Comparison of ENCODE assay signal across 15 cellular contexts in genomic region chr11:68463714-68464113, GRCh38. TPM values are rescaled to one million over a fixed set of nuclear protein-coding genes. Genes with fewer than 3 reads are reported as not detected.
DNase-seq lines count a peak whose midpoint lies in the region; ATAC-seq and TF ChIP-seq lines count a peak whose summit lies in the region.
"Had no signal": no experiment of that assay in that cellular context is flagged by ENCODE, and none has a peak within 500 bp of the region (broad histone marks: within the 10 kb centered on the region; RNA-seq: fewer than 3 reads in every experiment).

No MANE protein-coding gene starts in this region.

- H3K9me3 Mint-ChIP-seq in activated CD4-positive, alpha-beta T cell treated with anti-CD3 and anti-CD28 coated beads, Interleukin-2, amount 10 ng/mL, durations not matched to agents 24 days and 14 days, result no peaks in the 10 kb centered on the region

- intact Hi-C loops in activated CD4-positive, alpha-beta T cell treated with anti-CD3 and anti-CD28 coated beads, Interleukin-2, amount 10 ng/mL, durations not matched to agents 24 days and 14 days (cut with micrococcal nuclease), result loop anchor here (5.0 to 10.0 kb wide), 3 partner anchors 59 to 431 kb away; partner anchors contain the start of gene NDUFS8
- intact Hi-C loops in spleen (cut with DNase I; ENCODE audit: low total_unique reads), result no loop called here

- peak overlapping the region; percentile 60 for H3K27ac Mint-ChIP-seq in activated CD4-positive, alpha-beta T cell treated with anti-CD3 and anti-CD28 coated beads, Interleukin-2, amount 10 ng/mL, durations not matched to agents 24 days and 14 days
- peak overlapping the region; percentile 79 for H3K27ac Mint-ChIP-seq in T-helper 17 cell

- H3K4me3 ChIP-seq in spleen, result peak overlapping the region in 1 of 8 donors; percentile 97

- H3K27ac ChIP-seq in spleen, result peak overlapping the region in 1 of 8 donors; percentile 18

- ATAC-seq in T-helper 17 cell, result no peak
- no peak for ATAC-seq in GM21447 (IDR thresholded peaks at IDR 0.05; ENCODE audit: unreplicated experiment)
- ATAC-seq: heart left ventricle, sciatic nerve had no signal

- H3K36me3 Mint-ChIP-seq in activated CD4-positive, alpha-beta T cell treated with anti-CD3 and anti-CD28 coated beads, Interleukin-2, amount 10 ng/mL, durations not matched to agents 24 days and 14 days (ENCODE audit: low read depth), result peaks cover 28% of the 10 kb centered on the region
- H3K36me3 Mint-ChIP-seq in T-helper 17 cell (ENCODE audit: low read depth), result peaks cover 2% of the 10 kb centered on the region

- POLR2A ChIA-PET in GM10248 (lab: Yijun Ruan, JAX), result no interaction called here

- CTCF ChIA-PET in GM10248 (lab: Yijun Ruan, JAX), result interaction anchor here (1.3 kb wide), 1 partner anchor 41 kb away, joined by 3 read pairs; no protein-coding TSS in a partner anchor

- peaks cover 55 to 82% (median 78%) of the 10 kb centered on the region in 6 donors for H3K4me1 ChIP-seq in spleen

- H3K4me1 Mint-ChIP-seq in activated CD4-positive, alpha-beta T cell treated with anti-CD3 and anti-CD28 coated beads, Interleukin-2, amount 10 ng/mL, durations not matched to agents 24 days and 14 days, result peaks cover 55% of the 10 kb centered on the region
- H3K4me1 Mint-ChIP-seq in T-helper 17 cell, result peaks cover 53% of the 10 kb centered on the region

- no peaks in the 10 kb centered on the region for H3K27me3 ChIP-seq in spleen (replicated peaks in 1 of 7)
- H3K27me3 ChIP-seq: heart left ventricle had no signal

- 70 to 84% (median 79%) methylated on average over 1 of the region's 1 CpG for WGBS in spleen, 5 donors

- H3K9me3 ChIP-seq in T-helper 17 cell (ENCODE audit: control insufficient read depth, low read length, poor library complexity, severe bottlenecking) (no peaks in the 10 kb centered on the region), spleen (no peaks in the 10 kb centered on the region)
- H3K9me3 ChIP-seq: heart left ventricle had no signal

- no peak for TF ChIP-seq POLR2A in spleen (IDR thresholded peaks at IDR 0.05)

- TF ChIP-seq CTCF in spleen (IDR thresholded peaks at IDR 0.05 in 8 of 11, conservative IDR thresholded peaks at IDR 0.05 in 3 of 11) (no peak), GM10248 (IDR thresholded peaks at IDR 0.05; ENCODE audit: control extremely low read depth, extremely low read depth, low read depth, missing control alignments) (no peak)

- H3K4me3 Mint-ChIP-seq in activated CD4-positive, alpha-beta T cell treated with anti-CD3 and anti-CD28 coated beads, Interleukin-2, amount 10 ng/mL, durations not matched to agents 24 days and 14 days, result peak overlapping the region; percentile 82
- H3K4me3 Mint-ChIP-seq in T-helper 17 cell, result peak overlapping the region; percentile 70

- peaks cover 0 to 14% (median 0%) of the 10 kb centered on the region in 6 donors for H3K36me3 ChIP-seq in spleen

- no peaks in the 10 kb centered on the region for H3K27me3 Mint-ChIP-seq in activated CD4-positive, alpha-beta T cell treated with anti-CD3 and anti-CD28 coated beads, Interleukin-2, amount 10 ng/mL, durations not matched to agents 24 days and 14 days
- H3K27me3 Mint-ChIP-seq in T-helper 17 cell, result no peaks in the 10 kb centered on the region

- DNase-seq in activated CD4-positive, alpha-beta T cell treated with anti-CD3 and anti-CD28 coated beads, Interleukin-2, amount 10 ng/mL, durations not matched to agents 24 days and 14 days, result no peak
- DNase-seq in activated CD4-positive, alpha-beta T cell treated with anti-CD3 and anti-CD28 coated beads for 4 hours, result no peak
- DNase-seq in T-helper 17 cell (no peak), fibroblast of gingiva (ENCODE audit: low read depth) (peak; percentile 31), spleen (peak; percentile 32), C1 segment of cervical spinal cord (lab: John Stamatoyannopoulos, UW) (no peak), GM10248 (ENCODE audit: extremely low spot score) (no peak)
- DNase-seq: ACHN; activated effector memory CD4-positive, alpha-beta T cell treated with Interleukin-2 at 50 U/mL for 16 hours; heart left ventricle; mesendoderm; NCI-H2081 treated with DMSO at 0.1 percent for 48 hours; T-helper 9 cell had no signal

RNA-seq across cellular contexts. Expression of gene PPP6R3, which starts 3.2 kb away (rescaled TPM):
- total RNA-seq in activated CD4-positive, alpha-beta T cell treated with anti-CD3 and anti-CD28 coated beads, Interleukin-2, amount 10 ng/mL, durations not matched to agents 24 days and 14 days, result 124 and 132 TPM in 2 replicates
- 100 to 1,000 TPM; 134 to 136 TPM for total RNA-seq in T-helper 17 cell
- total RNA-seq in spleen, result 100 to 1,000 TPM; 112 to 178 (median 149) TPM
- polyA plus RNA-seq in spleen, result 10 to 100 TPM; 23.9 to 33.7 (median 28.1) TPM

Comparison
In these comparisons a context has a peak if more than half of its experiments do, and no peak if none do; other contexts are left out.
1. DNase-seq: peak in fibroblast of gingiva (single experiment) and spleen (single experiment); none in activated CD4-positive, alpha-beta T cell treated with anti-CD3 and anti-CD28 coated beads, Interleukin-2, amount 10 ng/mL, durations not matched to agents 24 days and 14 days (single experiment), activated CD4-positive, alpha-beta T cell treated with anti-CD3 and anti-CD28 coated beads for 4 hours (0 of 2), T-helper 17 cell (0 of 3), C1 segment of cervical spinal cord (0 of 14) and GM10248 (single experiment).